2 cellular contexts compared by ENCODE assay signal in the genomic region with DNA sequence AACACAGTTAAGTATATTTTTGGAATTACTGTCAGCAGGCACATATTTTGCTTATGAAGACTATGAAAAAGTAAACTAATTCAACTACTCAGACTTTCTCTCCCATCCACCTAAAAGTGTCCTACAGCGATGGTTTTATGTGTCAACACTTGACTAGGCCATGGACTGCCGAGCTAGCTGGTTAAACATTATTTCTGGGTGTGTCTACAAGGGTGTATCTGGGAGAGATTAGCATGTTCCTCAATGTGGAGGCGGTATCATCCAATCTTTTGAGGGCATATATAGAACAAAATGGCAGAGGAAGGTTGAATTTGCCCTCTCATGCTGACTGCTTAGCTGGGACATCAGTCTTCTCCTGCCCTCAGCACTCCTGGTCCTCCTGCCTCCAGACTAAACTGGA.
TF ChIP-seq lines count a peak whose summit lies in the region.

No MANE protein-coding gene starts in this region.

TF ChIP-seq in HepG2, 621 proteins besides CTCF, POLR2A, EP300 and RAD21:
- TF ChIP-seq, protein P1, sequence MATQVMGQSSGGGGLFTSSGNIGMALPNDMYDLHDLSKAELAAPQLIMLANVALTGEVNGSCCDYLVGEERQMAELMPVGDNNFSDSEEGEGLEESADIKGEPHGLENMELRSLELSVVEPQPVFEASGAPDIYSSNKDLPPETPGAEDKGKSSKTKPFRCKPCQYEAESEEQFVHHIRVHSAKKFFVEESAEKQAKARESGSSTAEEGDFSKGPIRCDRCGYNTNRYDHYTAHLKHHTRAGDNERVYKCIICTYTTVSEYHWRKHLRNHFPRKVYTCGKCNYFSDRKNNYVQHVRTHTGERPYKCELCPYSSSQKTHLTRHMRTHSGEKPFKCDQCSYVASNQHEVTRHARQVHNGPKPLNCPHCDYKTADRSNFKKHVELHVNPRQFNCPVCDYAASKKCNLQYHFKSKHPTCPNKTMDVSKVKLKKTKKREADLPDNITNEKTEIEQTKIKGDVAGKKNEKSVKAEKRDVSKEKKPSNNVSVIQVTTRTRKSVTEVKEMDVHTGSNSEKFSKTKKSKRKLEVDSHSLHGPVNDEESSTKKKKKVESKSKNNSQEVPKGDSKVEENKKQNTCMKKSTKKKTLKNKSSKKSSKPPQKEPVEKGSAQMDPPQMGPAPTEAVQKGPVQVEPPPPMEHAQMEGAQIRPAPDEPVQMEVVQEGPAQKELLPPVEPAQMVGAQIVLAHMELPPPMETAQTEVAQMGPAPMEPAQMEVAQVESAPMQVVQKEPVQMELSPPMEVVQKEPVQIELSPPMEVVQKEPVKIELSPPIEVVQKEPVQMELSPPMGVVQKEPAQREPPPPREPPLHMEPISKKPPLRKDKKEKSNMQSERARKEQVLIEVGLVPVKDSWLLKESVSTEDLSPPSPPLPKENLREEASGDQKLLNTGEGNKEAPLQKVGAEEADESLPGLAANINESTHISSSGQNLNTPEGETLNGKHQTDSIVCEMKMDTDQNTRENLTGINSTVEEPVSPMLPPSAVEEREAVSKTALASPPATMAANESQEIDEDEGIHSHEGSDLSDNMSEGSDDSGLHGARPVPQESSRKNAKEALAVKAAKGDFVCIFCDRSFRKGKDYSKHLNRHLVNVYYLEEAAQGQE (IDR thresholded peaks at IDR 0.05; ENCODE audit: borderline replicate concordance in 1 of 2, low read depth in 1 of 2, low read length in 2 of 2) = no peak
- TF ChIP-seq, protein P2, sequence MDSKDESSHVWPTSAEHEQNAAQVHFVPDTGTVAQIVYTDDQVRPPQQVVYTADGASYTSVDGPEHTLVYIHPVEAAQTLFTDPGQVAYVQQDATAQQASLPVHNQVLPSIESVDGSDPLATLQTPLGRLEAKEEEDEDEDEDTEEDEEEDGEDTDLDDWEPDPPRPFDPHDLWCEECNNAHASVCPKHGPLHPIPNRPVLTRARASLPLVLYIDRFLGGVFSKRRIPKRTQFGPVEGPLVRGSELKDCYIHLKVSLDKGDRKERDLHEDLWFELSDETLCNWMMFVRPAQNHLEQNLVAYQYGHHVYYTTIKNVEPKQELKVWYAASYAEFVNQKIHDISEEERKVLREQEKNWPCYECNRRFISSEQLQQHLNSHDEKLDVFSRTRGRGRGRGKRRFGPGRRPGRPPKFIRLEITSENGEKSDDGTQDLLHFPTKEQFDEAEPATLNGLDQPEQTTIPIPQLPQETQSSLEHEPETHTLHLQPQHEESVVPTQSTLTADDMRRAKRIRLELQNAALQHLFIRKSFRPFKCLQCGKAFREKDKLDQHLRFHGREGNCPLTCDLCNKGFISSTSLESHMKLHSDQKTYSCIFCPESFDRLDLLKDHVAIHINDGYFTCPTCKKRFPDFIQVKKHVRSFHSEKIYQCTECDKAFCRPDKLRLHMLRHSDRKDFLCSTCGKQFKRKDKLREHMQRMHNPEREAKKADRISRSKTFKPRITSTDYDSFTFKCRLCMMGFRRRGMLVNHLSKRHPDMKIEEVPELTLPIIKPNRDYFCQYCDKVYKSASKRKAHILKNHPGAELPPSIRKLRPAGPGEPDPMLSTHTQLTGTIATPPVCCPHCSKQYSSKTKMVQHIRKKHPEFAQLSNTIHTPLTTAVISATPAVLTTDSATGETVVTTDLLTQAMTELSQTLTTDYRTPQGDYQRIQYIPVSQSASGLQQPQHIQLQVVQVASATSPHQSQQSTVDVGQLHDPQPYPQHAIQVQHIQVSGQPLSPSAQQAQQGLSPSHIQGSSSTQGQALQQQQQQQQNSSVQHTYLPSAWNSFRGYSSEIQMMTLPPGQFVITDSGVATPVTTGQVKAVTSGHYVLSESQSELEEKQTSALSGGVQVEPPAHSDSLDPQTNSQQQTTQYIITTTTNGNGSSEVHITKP (CRISPR knock-in tag; IDR thresholded peaks at IDR 0.05; ENCODE audit: low read depth) = no peak
- TF ChIP-seq, protein P3, sequence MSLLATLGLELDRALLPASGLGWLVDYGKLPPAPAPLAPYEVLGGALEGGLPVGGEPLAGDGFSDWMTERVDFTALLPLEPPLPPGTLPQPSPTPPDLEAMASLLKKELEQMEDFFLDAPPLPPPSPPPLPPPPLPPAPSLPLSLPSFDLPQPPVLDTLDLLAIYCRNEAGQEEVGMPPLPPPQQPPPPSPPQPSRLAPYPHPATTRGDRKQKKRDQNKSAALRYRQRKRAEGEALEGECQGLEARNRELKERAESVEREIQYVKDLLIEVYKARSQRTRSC (CRISPR knock-in tag; IDR thresholded peaks at IDR 0.05; ENCODE audit: low read depth) = no peak
- TF ChIP-seq NFKB2 (CRISPR knock-in tag; IDR thresholded peaks at IDR 0.05; ENCODE audit: borderline replicate concordance) (no peak), NFE2L2 (IDR thresholded peaks at IDR 0.05; ENCODE audit: low read length) (no peak), MATR3 (CRISPR knock-in tag; IDR thresholded peaks at IDR 0.05) (no peak), PITX1 (CRISPR knock-in tag; IDR thresholded peaks at IDR 0.05) (no peak), ZNF337 (CRISPR knock-in tag; IDR thresholded peaks at IDR 0.05; ENCODE audit: borderline replicate concordance, low read depth) (no peak), PAWR (CRISPR knock-in tag; IDR thresholded peaks at IDR 0.05; ENCODE audit: borderline replicate concordance) (no peak), SIN3A (IDR thresholded peaks at IDR 0.05; ENCODE audit: borderline replicate concordance, low read depth, low read length) (no peak), ZNF20 (CRISPR knock-in tag; IDR thresholded peaks at IDR 0.05) (no peak), ZNF644 (CRISPR knock-in tag; IDR thresholded peaks at IDR 0.05; ENCODE audit: low read depth) (0 out of 2 replicates have a peak, but pooled peaks have one; percentile 17)
- TF ChIP-seq, protein P4, sequence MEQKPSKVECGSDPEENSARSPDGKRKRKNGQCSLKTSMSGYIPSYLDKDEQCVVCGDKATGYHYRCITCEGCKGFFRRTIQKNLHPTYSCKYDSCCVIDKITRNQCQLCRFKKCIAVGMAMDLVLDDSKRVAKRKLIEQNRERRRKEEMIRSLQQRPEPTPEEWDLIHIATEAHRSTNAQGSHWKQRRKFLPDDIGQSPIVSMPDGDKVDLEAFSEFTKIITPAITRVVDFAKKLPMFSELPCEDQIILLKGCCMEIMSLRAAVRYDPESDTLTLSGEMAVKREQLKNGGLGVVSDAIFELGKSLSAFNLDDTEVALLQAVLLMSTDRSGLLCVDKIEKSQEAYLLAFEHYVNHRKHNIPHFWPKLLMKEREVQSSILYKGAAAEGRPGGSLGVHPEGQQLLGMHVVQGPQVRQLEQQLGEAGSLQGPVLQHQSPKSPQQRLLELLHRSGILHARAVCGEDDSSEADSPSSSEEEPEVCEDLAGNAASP (CRISPR knock-in tag; IDR thresholded peaks at IDR 0.05; ENCODE audit: borderline replicate concordance) = no peak
- TF ChIP-seq, protein P5, sequence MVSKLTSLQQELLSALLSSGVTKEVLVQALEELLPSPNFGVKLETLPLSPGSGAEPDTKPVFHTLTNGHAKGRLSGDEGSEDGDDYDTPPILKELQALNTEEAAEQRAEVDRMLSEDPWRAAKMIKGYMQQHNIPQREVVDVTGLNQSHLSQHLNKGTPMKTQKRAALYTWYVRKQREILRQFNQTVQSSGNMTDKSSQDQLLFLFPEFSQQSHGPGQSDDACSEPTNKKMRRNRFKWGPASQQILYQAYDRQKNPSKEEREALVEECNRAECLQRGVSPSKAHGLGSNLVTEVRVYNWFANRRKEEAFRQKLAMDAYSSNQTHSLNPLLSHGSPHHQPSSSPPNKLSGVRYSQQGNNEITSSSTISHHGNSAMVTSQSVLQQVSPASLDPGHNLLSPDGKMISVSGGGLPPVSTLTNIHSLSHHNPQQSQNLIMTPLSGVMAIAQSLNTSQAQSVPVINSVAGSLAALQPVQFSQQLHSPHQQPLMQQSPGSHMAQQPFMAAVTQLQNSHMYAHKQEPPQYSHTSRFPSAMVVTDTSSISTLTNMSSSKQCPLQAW (CRISPR knock-in tag; IDR thresholded peaks at IDR 0.05) = 0 out of 2 replicates have a peak, but pooled peaks have one; percentile 23

TF ChIP-seq in GM12878, 131 proteins besides CTCF, POLR2A, EP300 and RAD21:
- no peak for TF ChIP-seq CEBPB (IDR thresholded peaks at IDR 0.05; ENCODE audit: borderline replicate concordance in 1 of 2, low read depth in 2 of 2, low read length in 2 of 2)
- TF ChIP-seq CEBPZ (IDR thresholded peaks at IDR 0.05; ENCODE audit: low read depth, low read length) = no peak
- TF ChIP-seq, protein P6, sequence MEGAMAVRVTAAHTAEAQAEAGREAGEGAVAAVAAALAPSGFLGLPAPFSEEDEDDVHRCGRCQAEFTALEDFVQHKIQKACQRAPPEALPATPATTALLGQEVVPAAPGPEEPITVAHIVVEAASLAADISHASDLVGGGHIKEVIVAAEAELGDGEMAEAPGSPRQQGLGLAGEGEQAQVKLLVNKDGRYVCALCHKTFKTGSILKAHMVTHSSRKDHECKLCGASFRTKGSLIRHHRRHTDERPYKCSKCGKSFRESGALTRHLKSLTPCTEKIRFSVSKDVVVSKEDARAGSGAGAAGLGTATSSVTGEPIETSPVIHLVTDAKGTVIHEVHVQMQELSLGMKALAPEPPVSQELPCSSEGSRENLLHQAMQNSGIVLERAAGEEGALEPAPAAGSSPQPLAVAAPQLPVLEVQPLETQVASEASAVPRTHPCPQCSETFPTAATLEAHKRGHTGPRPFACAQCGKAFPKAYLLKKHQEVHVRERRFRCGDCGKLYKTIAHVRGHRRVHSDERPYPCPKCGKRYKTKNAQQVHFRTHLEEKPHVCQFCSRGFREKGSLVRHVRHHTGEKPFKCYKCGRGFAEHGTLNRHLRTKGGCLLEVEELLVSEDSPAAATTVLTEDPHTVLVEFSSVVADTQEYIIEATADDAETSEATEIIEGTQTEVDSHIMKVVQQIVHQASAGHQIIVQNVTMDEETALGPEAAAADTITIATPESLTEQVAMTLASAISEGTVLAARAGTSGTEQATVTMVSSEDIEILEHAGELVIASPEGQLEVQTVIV (IDR thresholded peaks at IDR 0.05; ENCODE audit: borderline replicate concordance, partially characterized antibody) = no peak
- TF ChIP-seq ELK1 (IDR thresholded peaks at IDR 0.05; ENCODE audit: low read depth, low read length) = no peak
- no peak for TF ChIP-seq NR2C2 (IDR thresholded peaks at IDR 0.05; ENCODE audit: borderline replicate concordance, control insufficient read depth, insufficient read length, low read depth)
- TF ChIP-seq MTA3 (IDR thresholded peaks at IDR 0.05; ENCODE audit: borderline replicate concordance, low read length) = no peak
- no peak for TF ChIP-seq RAD51 (IDR thresholded peaks at IDR 0.05)
